11 cellular contexts compared by ENCODE assay signal in the genomic region with DNA sequence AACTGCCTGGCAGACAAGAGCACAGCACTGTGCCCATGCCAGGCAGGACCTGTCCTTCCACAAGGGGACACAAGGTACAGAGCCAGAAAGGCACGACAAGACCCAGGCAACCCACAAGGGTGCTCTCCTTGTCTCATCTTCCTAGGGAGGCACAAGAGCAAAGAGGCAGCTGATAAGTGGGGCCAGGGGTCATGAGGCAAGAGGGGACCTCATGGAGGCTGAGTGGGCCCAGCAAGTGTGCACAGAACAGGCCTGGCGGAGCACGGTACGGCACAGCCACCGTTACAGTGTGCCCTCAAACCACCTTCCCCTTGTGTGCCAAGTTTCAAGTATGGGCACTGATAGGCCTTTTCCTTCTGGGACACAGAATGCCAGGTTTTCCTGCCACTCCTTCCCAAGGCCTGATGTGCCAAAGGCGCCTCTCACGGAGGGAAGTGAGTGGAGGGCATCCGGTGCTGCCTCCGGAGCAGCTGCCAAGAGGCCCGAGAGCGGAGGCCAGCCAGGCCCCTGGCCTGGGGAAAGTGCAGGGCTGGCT.
DNase-seq lines count a peak whose midpoint lies in the region; ATAC-seq, FAIRE-seq and TF ChIP-seq lines count a peak whose summit lies in the region.
"Had no signal": no experiment of that assay in that cellular context is flagged by ENCODE, and none has a peak within 500 bp of the region (broad histone marks: within the 10 kb centered on the region; RNA-seq: fewer than 3 reads in every experiment).

No MANE protein-coding gene starts in this region.

- H3K36me3 Mint-ChIP-seq in natural killer cell: no peaks in the 10 kb centered on the region
- H3K36me3 Mint-ChIP-seq in natural killer cell treated with Interleukin-12 subunit alpha and Interleukin-12 subunit beta and Interleukin-15 and Interleukin-18, amount 100 ng/mL, for 72 hours: no peaks in the 10 kb centered on the region
- H3K36me3 Mint-ChIP-seq in glutamatergic neuron (ENCODE audit: unreplicated experiment): no peaks in the 10 kb centered on the region
- H3K36me3 Mint-ChIP-seq in progenitor cell of endocrine pancreas (ENCODE audit: insufficient read depth): peaks cover 2% of the 10 kb centered on the region

- H3K4me3 Mint-ChIP-seq in natural killer cell (no peak overlapping the region), glutamatergic neuron (ENCODE audit: unreplicated experiment) (no peak overlapping the region), progenitor cell of endocrine pancreas (ENCODE audit: low read depth) (no peak overlapping the region)
- H3K4me3 Mint-ChIP-seq in natural killer cell treated with Interleukin-12 subunit alpha and Interleukin-12 subunit beta and Interleukin-15 and Interleukin-18, amount 100 ng/mL, for 72 hours: no peak overlapping the region
- H3K4me3 Mint-ChIP-seq: activated CD4-positive, alpha-beta T cell treated with anti-CD3 and anti-CD28 coated beads for 36 hours had no signal

- H3K27ac Mint-ChIP-seq in natural killer cell: peak overlapping the region; percentile 58 to 96
- H3K27ac Mint-ChIP-seq in natural killer cell treated with Interleukin-12 subunit alpha and Interleukin-12 subunit beta and Interleukin-15 and Interleukin-18, amount 100 ng/mL, for 72 hours: peak overlapping the region in 1 of 2 donors; percentile 45
- H3K27ac Mint-ChIP-seq in glutamatergic neuron (ENCODE audit: unreplicated experiment): peak overlapping the region; percentile 62
- H3K27ac Mint-ChIP-seq in progenitor cell of endocrine pancreas: peak overlapping the region; percentile 43
- H3K27ac Mint-ChIP-seq: activated CD4-positive, alpha-beta T cell treated with anti-CD3 and anti-CD28 coated beads for 36 hours had no signal

- intact Hi-C loops in natural killer cell (cut with micrococcal nuclease): no loop called here

- FAIRE-seq in GM12891 (lab: Jason Lieb, UNC): no peak

- no peak for TF ChIP-seq CTCF in natural killer cell (IDR thresholded peaks at IDR 0.05)
- TF ChIP-seq CTCF in glutamatergic neuron (IDR thresholded peaks at IDR 0.05; ENCODE audit: partially characterized antibody, unreplicated experiment): no peak
- TF ChIP-seq CTCF in progenitor cell of endocrine pancreas (IDR thresholded peaks at IDR 0.05; ENCODE audit: unreplicated experiment): no peak

- TF ChIP-seq POLR2A in GM12891 (IDR thresholded peaks at IDR 0.05; ENCODE audit: low read depth, low read length): no peak

- no peak for DNase-seq in natural killer cell
- no peak for DNase-seq in natural killer cell treated with Interleukin-12 subunit alpha and Interleukin-12 subunit beta and Interleukin-15 and Interleukin-18, amount 100 ng/mL, for 72 hours (ENCODE audit: low spot score)
- no peak for DNase-seq in glutamatergic neuron
- DNase-seq in progenitor cell of endocrine pancreas (ENCODE audit: low spot score, unreplicated experiment): no peak
- no peak for DNase-seq in HUDEP-2 (lab: John Stamatoyannopoulos, UW; ENCODE audit: unreplicated experiment in 76 of 76)
- DNase-seq in GM12891 (ENCODE audit: insufficient read length, low spot score): no peak
- DNase-seq in LoVo (ENCODE audit: low spot score): no peak
- DNase-seq: activated CD4-positive, alpha-beta T cell treated with anti-CD3 and anti-CD28 coated beads for 36 hours; NCI-H1048; sigmoid colon had no signal

- H3K9me3 Mint-ChIP-seq in natural killer cell (no peaks in the 10 kb centered on the region), glutamatergic neuron (ENCODE audit: unreplicated experiment) (peaks cover 8% of the 10 kb centered on the region), progenitor cell of endocrine pancreas (ENCODE audit: low read depth) (no peaks in the 10 kb centered on the region)
- H3K9me3 Mint-ChIP-seq in natural killer cell treated with Interleukin-12 subunit alpha and Interleukin-12 subunit beta and Interleukin-15 and Interleukin-18, amount 100 ng/mL, for 72 hours: no peaks in the 10 kb centered on the region

- ATAC-seq in natural killer cell (no peak), GM21447 (IDR thresholded peaks at IDR 0.05; ENCODE audit: unreplicated experiment) (no peak)
- no peak for ATAC-seq in natural killer cell treated with Interleukin-12 subunit alpha and Interleukin-12 subunit beta and Interleukin-15 and Interleukin-18, amount 100 ng/mL, for 72 hours
- ATAC-seq: activated CD4-positive, alpha-beta T cell treated with anti-CD3 and anti-CD28 coated beads for 36 hours had no signal

- H3K4me1 Mint-ChIP-seq in natural killer cell: peaks cover 55 to 83% of the 10 kb centered on the region in 2 donors
- H3K4me1 Mint-ChIP-seq in natural killer cell treated with Interleukin-12 subunit alpha and Interleukin-12 subunit beta and Interleukin-15 and Interleukin-18, amount 100 ng/mL, for 72 hours (ENCODE audit: low read depth in 2 of 2): peaks cover 51 to 52% of the 10 kb centered on the region in 2 donors
- H3K4me1 Mint-ChIP-seq in glutamatergic neuron (ENCODE audit: low read depth, unreplicated experiment): peaks cover 47% of the 10 kb centered on the region
- peaks cover 16% of the 10 kb centered on the region for H3K4me1 Mint-ChIP-seq in progenitor cell of endocrine pancreas (ENCODE audit: low read depth)

- H3K27me3 Mint-ChIP-seq in natural killer cell (ENCODE audit: low read depth in 2 of 2) (no peaks in the 10 kb centered on the region), glutamatergic neuron (ENCODE audit: unreplicated experiment) (peaks cover 7% of the 10 kb centered on the region), progenitor cell of endocrine pancreas (no peaks in the 10 kb centered on the region)
- no peaks in the 10 kb centered on the region for H3K27me3 Mint-ChIP-seq in natural killer cell treated with Interleukin-12 subunit alpha and Interleukin-12 subunit beta and Interleukin-15 and Interleukin-18, amount 100 ng/mL, for 72 hours
- H3K27me3 Mint-ChIP-seq: activated CD4-positive, alpha-beta T cell treated with anti-CD3 and anti-CD28 coated beads for 36 hours had no signal

TF ChIP-seq in GM12891, 5 proteins besides CTCF, POLR2A, EP300 and RAD21:
- TF ChIP-seq TAF1 (IDR thresholded peaks at IDR 0.05; ENCODE audit: low read depth, low read length) (no peak), PAX5 (IDR thresholded peaks at IDR 0.05; ENCODE audit: insufficient read depth, low read length, severe bottlenecking) (no peak), POLR2AphosphoS5 (IDR thresholded peaks at IDR 0.05; ENCODE audit: low read depth, low read length) (no peak), SPI1 (IDR thresholded peaks at IDR 0.05; ENCODE audit: low read depth, low read length) (no peak), POU2F2 (IDR thresholded peaks at IDR 0.05; ENCODE audit: low read depth, low read length) (no peak)
